In the genomic region with DNA sequence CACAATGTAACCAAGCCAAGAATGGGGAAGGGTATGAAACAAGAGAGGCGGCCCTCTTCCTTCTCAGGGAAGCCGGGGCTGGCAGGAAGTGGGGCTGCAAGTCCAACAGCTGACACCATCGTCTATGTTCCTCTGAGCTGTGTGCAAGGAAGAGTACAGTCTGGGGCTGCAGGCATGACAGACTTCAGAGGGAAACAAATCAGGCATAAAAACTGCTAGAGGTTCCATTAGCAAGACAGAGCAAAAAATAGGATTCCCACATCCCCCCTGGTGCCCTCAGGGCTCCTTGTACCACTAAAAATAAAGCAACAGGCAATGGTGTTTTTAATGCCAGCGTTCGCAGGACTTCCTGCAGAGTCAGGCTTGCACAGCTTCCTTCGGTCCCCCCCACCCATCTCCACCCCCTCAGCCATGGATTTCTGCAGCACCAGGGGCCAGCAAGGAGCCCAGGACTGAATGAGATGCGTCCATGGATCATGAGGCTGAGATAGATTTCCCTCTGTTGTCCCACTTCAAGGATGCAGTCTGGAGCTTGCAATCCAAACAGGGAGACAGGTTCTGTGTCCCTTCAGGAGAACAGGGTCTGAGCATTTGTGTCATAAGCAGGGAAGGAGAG, we compare ENCODE assay signal across 11 cellular contexts. TPM values are rescaled to one million over a fixed set of nuclear protein-coding genes. Genes with fewer than 3 reads are reported as not detected.
A peak's percentile ranks its signal among the peaks of the same experiment; 100 is the strongest.
DNase-seq lines count a peak whose midpoint lies in the region; ATAC-seq and TF ChIP-seq lines count a peak whose summit lies in the region.
"Had no signal": no experiment of that assay in that cellular context is flagged by ENCODE, and none has a peak within 500 bp of the region (broad histone marks: within the 10 kb centered on the region; RNA-seq: fewer than 3 reads in every experiment).

No MANE protein-coding gene starts in this region.

- intact Hi-C loops in Right ventricle myocardium superior (cut with DNase I) (no loop called here), cardiac septum (cut with DNase I) (no loop called here), activated B cell treated with CpG ODN at 0.5 μM for 24 hours (cut with micrococcal nuclease) (loop anchor here (5.0 kb wide), 1 partner anchor 61 kb away; no protein-coding TSS in a partner anchor), transverse colon (cut with DNase I; ENCODE audit: low total_unique reads) (no loop called here)

- POLR2A ChIA-PET in activated B cell treated with CpG ODN at 0.5 μM for 24 hours (lab: Charles Lee), result no interaction called here

- TF ChIP-seq CTCF in activated B cell treated with CpG ODN at 0.5 μM for 24 hours (IDR thresholded peaks at IDR 0.05), result no peak
- no peak for TF ChIP-seq CTCF in transverse colon (IDR thresholded peaks at IDR 0.05)

- CTCF ChIA-PET in activated B cell treated with CpG ODN at 0.5 μM for 24 hours (lab: Charles Lee), result no interaction called here

- H3K27ac ChIP-seq in mesenchymal stem cell (ENCODE audit: low read length, poor library complexity, severe bottlenecking), result no peak overlapping the region
- peak overlapping the region; percentile 62 to 77 (median 68) for H3K27ac ChIP-seq in transverse colon

- no peak overlapping the region for H2BK15ac ChIP-seq in mesenchymal stem cell (ENCODE audit: low read depth, poor library complexity, severe bottlenecking)

- H3K27me3 ChIP-seq in mesenchymal stem cell (ENCODE audit: control insufficient read depth in 1 of 2, insufficient read depth in 1 of 2, low read length in 2 of 2) (no peaks in the 10 kb centered on the region), transverse colon (no peaks in the 10 kb centered on the region)

- peak overlapping the region; percentile 80 for H4K8ac ChIP-seq in mesenchymal stem cell (ENCODE audit: low read length)

- H3K36me3 ChIP-seq in mesenchymal stem cell (ENCODE audit: control insufficient read depth in 1 of 2, insufficient read depth in 2 of 2, low read depth in 1 of 2, low read length in 2 of 2) (no peaks in the 10 kb centered on the region), transverse colon (no peaks in the 10 kb centered on the region)

- ATAC-seq in Right ventricle myocardium superior (ENCODE audit: poor library complexity), result peak; percentile 26
- ATAC-seq in activated B cell treated with CpG ODN at 0.5 μM for 24 hours (ENCODE audit: low read depth), result no peak

- no peak overlapping the region for H3K27ac Mint-ChIP-seq in activated B cell treated with CpG ODN at 0.5 μM for 24 hours

- peak overlapping the region; percentile 4 to 84 for H3K4ac ChIP-seq in mesenchymal stem cell (ENCODE audit: low read depth in 1 of 2, low read length in 2 of 2)

- H3K27me3 Mint-ChIP-seq in activated B cell treated with CpG ODN at 0.5 μM for 24 hours, result no peaks in the 10 kb centered on the region

- H3K9me3 Mint-ChIP-seq in activated B cell treated with CpG ODN at 0.5 μM for 24 hours, result no peaks in the 10 kb centered on the region

- TF ChIP-seq POLR2A in transverse colon (IDR thresholded peaks at IDR 0.05), result no peak

- no peak overlapping the region for H2BK120ac ChIP-seq in mesenchymal stem cell (ENCODE audit: low read depth, low read length)

- peak overlapping the region; percentile 16 for H3K4me3 Mint-ChIP-seq in activated B cell treated with CpG ODN at 0.5 μM for 24 hours

- 47% methylated on average over 7 of the region's 7 CpGs for WGBS in mesenchymal stem cell
- 24% methylated on average over 7 of the region's 7 CpGs; no CpG with 5 or more reads in 1 of the 2 donors for WGBS in transverse colon (ENCODE audit: low coverage in 1 of 2), 2 donors

- H3K23ac ChIP-seq in mesenchymal stem cell (ENCODE audit: low read length in 2 of 2), result no peak overlapping the region

- peaks cover 32% of the 10 kb centered on the region for H3K79me1 ChIP-seq in mesenchymal stem cell (replicated peaks; ENCODE audit: low read length, poor library complexity, severe bottlenecking)

- H3K4me3 ChIP-seq in mesenchymal stem cell (ENCODE audit: insufficient read depth in 1 of 2, low read depth in 1 of 2, low read length in 2 of 2) (no peak overlapping the region), transverse colon (no peak overlapping the region)

- H3K4me1 ChIP-seq in mesenchymal stem cell (ENCODE audit: control insufficient read depth, insufficient read depth, low read depth, low read length), result peaks cover 15% of the 10 kb centered on the region
- peaks cover 32 to 48% (median 41%) of the 10 kb centered on the region in 4 donors for H3K4me1 ChIP-seq in transverse colon

- no peak overlapping the region for H3K9ac ChIP-seq in mesenchymal stem cell (ENCODE audit: low read length)

- no peak for TF ChIP-seq EP300 in transverse colon (IDR thresholded peaks at IDR 0.05; ENCODE audit: low read depth)

- no peak overlapping the region for H2AFZ ChIP-seq in mesenchymal stem cell (ENCODE audit: low read depth, low read length)

- peak overlapping the region in 1 of 2 experiments; percentile 64 for H3K18ac ChIP-seq in mesenchymal stem cell (ENCODE audit: low read depth in 1 of 2, low read length in 2 of 2)

- H3K4me2 ChIP-seq in mesenchymal stem cell (ENCODE audit: low read length, poor library complexity, severe bottlenecking), result peak overlapping the region; percentile 7

- H3K36me3 Mint-ChIP-seq in activated B cell treated with CpG ODN at 0.5 μM for 24 hours (ENCODE audit: low read depth), result no peaks in the 10 kb centered on the region

- no peak overlapping the region for H4K91ac ChIP-seq in mesenchymal stem cell (ENCODE audit: low read length)

- H3K9me3 ChIP-seq in mesenchymal stem cell (ENCODE audit: control insufficient read depth, low read length) (no peaks in the 10 kb centered on the region), transverse colon (no peaks in the 10 kb centered on the region)

- in situ Hi-C loops in transverse colon (cut with MboI; ENCODE audit: low pct_ligation_motif_present in 1 of 4, low pct_unique_long_range_greater_than_20kb in 1 of 4, low sequenced_read_pairs in 3 of 4), result no loop called here

- peak overlapping the region; percentile 9 to 33 for H2BK12ac ChIP-seq in mesenchymal stem cell (ENCODE audit: low read length in 2 of 2)

- H3K14ac ChIP-seq in mesenchymal stem cell (ENCODE audit: low read length in 2 of 2), result peak overlapping the region in 1 of 2 experiments; percentile 48

- peaks cover 22% of the 10 kb centered on the region for H3K4me1 Mint-ChIP-seq in activated B cell treated with CpG ODN at 0.5 μM for 24 hours

- no peak overlapping the region for H2BK5ac ChIP-seq in mesenchymal stem cell (ENCODE audit: low read depth, low read length, poor library complexity, severe bottlenecking)

- H2AK5ac ChIP-seq in mesenchymal stem cell (ENCODE audit: low read length, severe bottlenecking), result peak overlapping the region; percentile 63

- DNase-seq in Right ventricle myocardium superior (no peak), cardiac septum (ENCODE audit: low spot score) (no peak), activated B cell treated with CpG ODN at 0.5 μM for 24 hours (no peak), mesenchymal stem cell (peak; percentile 35), transverse colon (no peak), iPS-NIHi11 (ENCODE audit: low spot score) (no peak), NCI-H774 (lab: John Stamatoyannopoulos, UW) (no peak), KG1 (lab: John Stamatoyannopoulos, UW) (no peak)
- DNase-seq: activated T-cell treated with anti-CD3 and anti-CD28 coated beads, Interleukin-2, amount 50 U/mL, for 48 hours; cortex of kidney; NCI-H1417 treated with DMSO at 0.1 percent for 48 hours had no signal

RNA-seq across cellular contexts. Expression of a gene that starts 34.6 kb away (rescaled TPM):
- total RNA-seq in Right ventricle myocardium superior, result 2.0 TPM
- total RNA-seq in cardiac septum, result 2.0 TPM
- total RNA-seq in activated B cell treated with CpG ODN at 0.5 μM for 24 hours, result 3.3 and 3.7 TPM in 2 replicates
- polyA plus RNA-seq in mesenchymal stem cell (2013, experiment 1 of 2), result 21.9 TPM
- 21.7 TPM for polyA plus RNA-seq in mesenchymal stem cell (2013, experiment 2 of 2)
- 100 to 1,000 TPM in 2 of 4 donors, 10 to 100 TPM in 2; 68.4 to 170 (median 119) TPM for total RNA-seq in transverse colon

Comparison
In these comparisons a context has a peak if more than half of its experiments do, and no peak if none do; other contexts are left out.
1. RNA of a gene that starts 34.6 kb away (total RNA-seq): 68.4 to 170 TPM in transverse colon; 3.3 to 3.7 TPM in activated B cell treated with CpG ODN at 0.5 μM for 24 hours, 2.0 TPM in Right ventricle myocardium superior (single experiment) and 2.0 TPM in cardiac septum (single experiment); every median in the first group is over 10 times any median in the second.